In the genomic region with DNA sequence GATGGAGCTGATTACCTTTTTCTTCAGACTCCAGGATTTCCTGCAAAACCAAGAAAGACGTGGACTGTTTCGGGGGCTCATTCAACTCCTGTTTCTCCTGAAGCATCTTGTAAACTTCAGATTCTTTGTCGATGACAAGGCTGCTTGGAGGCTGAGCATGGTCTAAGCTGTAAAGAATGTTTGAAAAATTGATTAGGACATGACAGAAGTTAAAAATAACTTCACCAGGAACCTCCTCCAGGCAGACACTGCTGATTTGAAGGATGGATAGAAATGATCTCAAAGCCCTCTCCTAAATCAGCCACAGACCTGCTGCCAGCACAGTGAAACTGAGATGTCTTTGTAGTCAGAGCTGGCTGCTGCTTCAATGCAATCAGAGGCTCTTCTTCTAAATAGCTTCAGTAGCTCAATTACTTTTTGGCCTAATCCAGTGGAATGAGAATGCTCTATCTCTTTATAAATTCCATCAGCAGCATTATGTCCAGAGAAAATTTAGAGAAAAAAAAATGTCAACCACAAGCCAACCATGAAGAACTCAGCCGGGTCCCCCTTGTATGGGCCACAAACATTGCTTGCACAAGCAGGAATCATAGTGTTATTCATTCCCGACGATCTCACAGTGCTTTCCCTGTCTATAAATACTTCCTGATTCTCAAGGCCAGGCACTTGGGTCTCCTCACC, we compare ENCODE assay signal across 1 cellular context.
TF ChIP-seq lines count a peak whose summit lies in the region.

No MANE protein-coding gene starts in this region.

TF ChIP-seq in SK-N-SH, 30 proteins besides CTCF, POLR2A, EP300 and RAD21 (continued from another document):
- TF ChIP-seq, protein P1, sequence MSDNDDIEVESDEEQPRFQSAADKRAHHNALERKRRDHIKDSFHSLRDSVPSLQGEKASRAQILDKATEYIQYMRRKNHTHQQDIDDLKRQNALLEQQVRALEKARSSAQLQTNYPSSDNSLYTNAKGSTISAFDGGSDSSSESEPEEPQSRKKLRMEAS (IDR thresholded peaks at IDR 0.05; ENCODE audit: low read depth), result 0 out of 2 replicates have a peak, but pooled peaks have one; percentile 12
- TF ChIP-seq MEF2A (IDR thresholded peaks at IDR 0.05; ENCODE audit: borderline replicate concordance, low read depth) (peak; percentile 98), NFIC (IDR thresholded peaks at IDR 0.05; ENCODE audit: borderline replicate concordance) (peak; percentile 51; the same call in 1 of the 2 replicates), TCF12 (IDR thresholded peaks at IDR 0.05) (peak; percentile 64; the same call in 1 of the 2 replicates), MXI1 (IDR thresholded peaks at IDR 0.05; ENCODE audit: low read depth, low read length) (no peak)
- TF ChIP-seq, protein P2, sequence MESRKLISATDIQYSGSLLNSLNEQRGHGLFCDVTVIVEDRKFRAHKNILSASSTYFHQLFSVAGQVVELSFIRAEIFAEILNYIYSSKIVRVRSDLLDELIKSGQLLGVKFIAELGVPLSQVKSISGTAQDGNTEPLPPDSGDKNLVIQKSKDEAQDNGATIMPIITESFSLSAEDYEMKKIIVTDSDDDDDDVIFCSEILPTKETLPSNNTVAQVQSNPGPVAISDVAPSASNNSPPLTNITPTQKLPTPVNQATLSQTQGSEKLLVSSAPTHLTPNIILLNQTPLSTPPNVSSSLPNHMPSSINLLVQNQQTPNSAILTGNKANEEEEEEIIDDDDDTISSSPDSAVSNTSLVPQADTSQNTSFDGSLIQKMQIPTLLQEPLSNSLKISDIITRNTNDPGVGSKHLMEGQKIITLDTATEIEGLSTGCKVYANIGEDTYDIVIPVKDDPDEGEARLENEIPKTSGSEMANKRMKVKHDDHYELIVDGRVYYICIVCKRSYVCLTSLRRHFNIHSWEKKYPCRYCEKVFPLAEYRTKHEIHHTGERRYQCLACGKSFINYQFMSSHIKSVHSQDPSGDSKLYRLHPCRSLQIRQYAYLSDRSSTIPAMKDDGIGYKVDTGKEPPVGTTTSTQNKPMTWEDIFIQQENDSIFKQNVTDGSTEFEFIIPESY (IDR thresholded peaks at IDR 0.05; ENCODE audit: borderline replicate concordance, low read depth), result peak; percentile 15; the same call in 1 of the 2 replicates
TF ChIP-seq in SK-N-SH: peak in this region for 12.
